Comparison of ENCODE assay signal across 12 cellular contexts in genomic region chr18:62802523-62802922, GRCh38.
DNase-seq lines count a peak whose midpoint lies in the region; ATAC-seq, FAIRE-seq and TF ChIP-seq lines count a peak whose summit lies in the region.
"Had no signal": no experiment of that assay in that cellular context is flagged by ENCODE, and none has a peak within 500 bp of the region (broad histone marks: within the 10 kb centered on the region; RNA-seq: fewer than 3 reads in every experiment).

No MANE protein-coding gene starts in this region.

- ATAC-seq in K562: peak; percentile 53; the same call in 1 of the 3 replicates
- no peak for ATAC-seq in HG03196 (IDR thresholded peaks at IDR 0.05; ENCODE audit: unreplicated experiment)

- in situ Hi-C loops in K562 (cut with MboI): no loop called here

- peaks cover 12% of the 10 kb centered on the region for H3K4me1 Mint-ChIP-seq in HFFc6 (ENCODE audit: low read depth)

- no peak for FAIRE-seq in K562 (lab: Jason Lieb, UNC)
- FAIRE-seq in keratinocyte (lab: Jason Lieb, UNC): peak; percentile 46

- H3K27me3 Mint-ChIP-seq in HFFc6 (ENCODE audit: insufficient read depth): no peaks in the 10 kb centered on the region

- 20% methylated on average over 3 of the region's 3 CpGs for WGBS in K562 (ENCODE audit: insufficient coverage, low coverage, missing lambda C conversion rate)

- no peak for TF ChIP-seq EP300 in K562 (IDR thresholded peaks at IDR 0.05; ENCODE audit: low read length)

- TF ChIP-seq RAD21 in K562 (CRISPR knock-in tag; conservative IDR thresholded peaks at IDR 0.05 in 1 of 2, IDR thresholded peaks at IDR 0.05 in 1 of 2): peak in 1 of 2 experiments; percentile 54; a peak in 3 of 4 replicates

- H3K27me3 ChIP-seq in A673 (replicated peaks; ENCODE audit: insufficient read depth, low read depth, low read length, poor library complexity): no peaks in the 10 kb centered on the region
- H3K27me3 ChIP-seq in K562 (ENCODE audit: control insufficient read depth in 2 of 2, insufficient read depth in 2 of 2, low read length in 2 of 2): no peaks in the 10 kb centered on the region
- H3K27me3 ChIP-seq in keratinocyte (ENCODE audit: control insufficient read depth, extremely low read depth, insufficient read depth, low read length): no peaks in the 10 kb centered on the region
- no peaks in the 10 kb centered on the region for H3K27me3 ChIP-seq in BE2C
- H3K27me3 ChIP-seq: ascending aorta had no signal

- DNase-seq in A673 (ENCODE audit: low spot score) (peak; percentile 26), HFFc6 (no peak), K562 (ENCODE audit: extremely low read depth in 1 of 4, low spot score in 3 of 4) (no peak), keratinocyte (ENCODE audit: low read depth, low spot score) (no peak), UCSD-AML1 (lab: John Stamatoyannopoulos, UW; ENCODE audit: unreplicated experiment) (no peak), BE2C (no peak), hippocampal formation (lab: John Stamatoyannopoulos, UW) (no peak)
- DNase-seq: activated CD8-positive, alpha-beta memory T cell treated with anti-CD3 and anti-CD28 coated beads, Interleukin-2, amount 50 U/mL, for 48 hours; NCI-H2081; T-helper 9 cell had no signal

- H3K9me3 ChIP-seq in A673 (ENCODE audit: low read depth, low read length, poor library complexity, severe bottlenecking): no peaks in the 10 kb centered on the region
- no peaks in the 10 kb centered on the region for H3K9me3 ChIP-seq in K562 (replicated peaks; ENCODE audit: control insufficient read depth, insufficient read depth, low read depth, low read length)
- no peaks in the 10 kb centered on the region for H3K9me3 ChIP-seq in keratinocyte (ENCODE audit: control insufficient read depth, low read depth, low read length)
- H3K9me3 ChIP-seq in BE2C: no peaks in the 10 kb centered on the region
- H3K9me3 ChIP-seq: ascending aorta had no signal

- H3K9ac ChIP-seq in K562 (ENCODE audit: insufficient read depth in 1 of 2, low read depth in 2 of 2, low read length in 2 of 2): no peak overlapping the region
- H3K9ac ChIP-seq in keratinocyte (ENCODE audit: control insufficient read depth, extremely low read depth, insufficient read depth, low read length): no peak overlapping the region

- H3K36me3 Mint-ChIP-seq in HFFc6 (ENCODE audit: low read depth): no peaks in the 10 kb centered on the region

- H3K79me2 ChIP-seq in K562 (ENCODE audit: control insufficient read depth, insufficient read depth, low read length) (peaks cover 13% of the 10 kb centered on the region; the same call in 2 of the 3 replicates), keratinocyte (ENCODE audit: control insufficient read depth, insufficient read depth, low read length) (peaks cover 3% of the 10 kb centered on the region)

- H3K4me1 ChIP-seq in A673 (ENCODE audit: insufficient read depth, low read length, poor library complexity, severe bottlenecking): peaks cover 20% of the 10 kb centered on the region
- H3K4me1 ChIP-seq in K562 (replicated peaks in 1 of 2; ENCODE audit: control insufficient read depth in 2 of 2, insufficient read depth in 2 of 2, low read length in 2 of 2): peaks cover 0 to 3% of the 10 kb centered on the region in 2 experiments; a peak in 2 of 5 replicates
- peaks cover 4% of the 10 kb centered on the region for H3K4me1 ChIP-seq in keratinocyte (ENCODE audit: control insufficient read depth, extremely low read depth, insufficient read depth, low read length)
- H3K4me1 ChIP-seq in BE2C: no peaks in the 10 kb centered on the region
- H3K4me1 ChIP-seq: ascending aorta had no signal

- peak; percentile 54 for TF ChIP-seq CTCF in A673 (conservative IDR thresholded peaks at IDR 0.05; ENCODE audit: low read depth, low read length)
- peak; percentile 45; the same call in 1 of the 2 replicates for TF ChIP-seq CTCF in HFFc6 (IDR thresholded peaks at IDR 0.05)
- TF ChIP-seq CTCF in K562 (IDR thresholded peaks at IDR 0.05 in 2 of 3, conservative IDR thresholded peaks at IDR 0.05 in 1 of 3; ENCODE audit: insufficient read depth in 2 of 3, low read depth in 1 of 3, low read length in 3 of 3): peak in 1 of 3 experiments; percentile 36; a peak in 2 of 6 replicates
- peak in 2 of 3 experiments; percentile 22 to 45 for TF ChIP-seq CTCF in keratinocyte (optimal IDR thresholded peaks at IDR 0.05 in 1 of 3, IDR thresholded peaks at IDR 0.05 in 1 of 3, conservative IDR thresholded peaks at IDR 0.05 in 1 of 3; ENCODE audit: extremely low read depth in 1 of 3, insufficient read depth in 2 of 3, low read length in 3 of 3)
- no peak for TF ChIP-seq CTCF in BE2C (IDR thresholded peaks at IDR 0.05; ENCODE audit: low read depth, low read length)

- no peaks in the 10 kb centered on the region for H3K9me3 Mint-ChIP-seq in HFFc6

- H3K36me3 ChIP-seq in A673 (ENCODE audit: insufficient read depth, low read length, poor library complexity, severe bottlenecking) (no peaks in the 10 kb centered on the region), K562 (ENCODE audit: control insufficient read depth, insufficient read depth, low read length) (no peaks in the 10 kb centered on the region), keratinocyte (ENCODE audit: control insufficient read depth in 2 of 2, extremely low read depth in 1 of 2, insufficient read depth in 2 of 2, low read length in 2 of 2) (no peaks in the 10 kb centered on the region), BE2C (no peaks in the 10 kb centered on the region)
- H3K36me3 ChIP-seq: ascending aorta had no signal

- CTCF ChIA-PET in A673 (lab: Charles Lee) (interaction anchor here (0.5 kb wide), 1 partner anchor 26 kb away, joined by 8 read pairs; no protein-coding TSS in a partner anchor), K562 (lab: Yijun Ruan, JAX; ENCODE audit: low intra/inter-chr PET ratio) (no interaction called here)

- dilution Hi-C loops in keratinocyte (cut with MboI; ENCODE audit: extremely low pct_ligation_motif_present, low sequenced_read_pairs): no loop called here

- no peak overlapping the region for H3K27ac Mint-ChIP-seq in HFFc6

- intact Hi-C loops in A673 (cut with micrococcal nuclease; ENCODE audit: unreplicated experiment): loop anchor here (5.0 kb wide), 1 partner anchor 80 kb away; no protein-coding TSS in a partner anchor
- intact Hi-C loops in K562 (cut with micrococcal nuclease): loop anchor here (10.0 kb wide), 1 partner anchor 168 kb away; no protein-coding TSS in a partner anchor

- POLR2A ChIA-PET in A673 (lab: Charles Lee; ENCODE audit: low non-redundant PET) (no interaction called here), K562 (lab: Yijun Ruan, JAX) (no interaction called here)

- no peak for TF ChIP-seq POLR2A in K562 (conservative IDR thresholded peaks at IDR 0.05)

- H3K4me2 ChIP-seq in K562 (ENCODE audit: insufficient read depth, low read length) (no peak overlapping the region), keratinocyte (ENCODE audit: control insufficient read depth, extremely low read depth, insufficient read depth, low read depth, low read length) (no peak overlapping the region)

- BruUV-seq in A673 (replicated peaks; lab: Mats Ljungman, UMichigan): no TSS peak
- BruUV-seq in K562 (replicated peaks; lab: Mats Ljungman, UMichigan): no TSS peak

- H3K27ac ChIP-seq in A673 (ENCODE audit: low read depth, low read length, poor library complexity, severe bottlenecking): no peak overlapping the region
- no peak overlapping the region for H3K27ac ChIP-seq in K562 (ENCODE audit: extremely low read depth, low read depth, low read length)
- no peak overlapping the region for H3K27ac ChIP-seq in keratinocyte (ENCODE audit: control insufficient read depth, insufficient read depth, low read length)
- H3K27ac ChIP-seq: ascending aorta had no signal

- H3K4me3 ChIP-seq in A673 (ENCODE audit: low read depth, low read length, poor library complexity, severe bottlenecking) (no peak overlapping the region), K562 (no peak overlapping the region), keratinocyte (ENCODE audit: control insufficient read depth in 2 of 3, extremely low read depth in 1 of 3, insufficient read depth in 2 of 3, low read depth in 1 of 3, low read length in 3 of 3) (no peak overlapping the region), BE2C (ENCODE audit: low read depth, low read length) (no peak overlapping the region)
- H3K4me3 ChIP-seq: ascending aorta had no signal

- H2AFZ ChIP-seq in K562 (ENCODE audit: low read depth, low read length) (no peak overlapping the region), keratinocyte (ENCODE audit: control insufficient read depth, low read length) (no peak overlapping the region)

- H4K20me1 ChIP-seq in K562 (replicated peaks; ENCODE audit: control insufficient read depth, insufficient read depth, low read length): no peaks in the 10 kb centered on the region
- no peaks in the 10 kb centered on the region for H4K20me1 ChIP-seq in keratinocyte (ENCODE audit: control insufficient read depth, extremely low read depth, insufficient read depth, low read length)

- no peak overlapping the region for H3K4me3 Mint-ChIP-seq in HFFc6

- H3K9me1 ChIP-seq in K562 (ENCODE audit: control insufficient read depth, insufficient read depth, low read length) (no peaks in the 10 kb centered on the region), keratinocyte (ENCODE audit: control insufficient read depth, extremely low read depth, insufficient read depth, low read length) (no peaks in the 10 kb centered on the region)

TF ChIP-seq in K562, 482 proteins besides CTCF, POLR2A, EP300 and RAD21 (continues in another document):
- TF ChIP-seq KLF10 (CRISPR knock-in tag; IDR thresholded peaks at IDR 0.05): no peak
- TF ChIP-seq KAT7 (CRISPR knock-in tag; IDR thresholded peaks at IDR 0.05; ENCODE audit: borderline replicate concordance): no peak
- TF ChIP-seq ZNF764 (CRISPR knock-in tag; IDR thresholded peaks at IDR 0.05; ENCODE audit: low read depth): no peak
- TF ChIP-seq CBFA2T3 (IDR thresholded peaks at IDR 0.05): no peak
- TF ChIP-seq HOMEZ (CRISPR knock-in tag; IDR thresholded peaks at IDR 0.05): no peak
- no peak for TF ChIP-seq KAT2B (IDR thresholded peaks at IDR 0.05; ENCODE audit: low read depth, low read length)
- TF ChIP-seq ILF3 (IDR thresholded peaks at IDR 0.05; ENCODE audit: borderline replicate concordance): no peak
- no peak for TF ChIP-seq HDAC3 (IDR thresholded peaks at IDR 0.05; ENCODE audit: borderline replicate concordance, partially characterized antibody)
- TF ChIP-seq BRD9 (IDR thresholded peaks at IDR 0.05; ENCODE audit: low read depth, partially characterized antibody): no peak
